ENCODE assay signal across 1 cellular context in genomic region chr1:156096640-156097391, GRCh38.
TF ChIP-seq lines count a peak whose summit lies in the region.

No MANE protein-coding gene starts in this region.

TF ChIP-seq in WTC11, 78 proteins besides CTCF, POLR2A, EP300 and RAD21 (continued from another document):
- TF ChIP-seq HMGXB4 (CRISPR knock-in tag; IDR thresholded peaks at IDR 0.05): 0 out of 2 replicates have a peak, but pooled peaks have one; percentile 38
- no peak for TF ChIP-seq IRF1 (CRISPR knock-in tag; IDR thresholded peaks at IDR 0.05)
